In the genomic region with DNA sequence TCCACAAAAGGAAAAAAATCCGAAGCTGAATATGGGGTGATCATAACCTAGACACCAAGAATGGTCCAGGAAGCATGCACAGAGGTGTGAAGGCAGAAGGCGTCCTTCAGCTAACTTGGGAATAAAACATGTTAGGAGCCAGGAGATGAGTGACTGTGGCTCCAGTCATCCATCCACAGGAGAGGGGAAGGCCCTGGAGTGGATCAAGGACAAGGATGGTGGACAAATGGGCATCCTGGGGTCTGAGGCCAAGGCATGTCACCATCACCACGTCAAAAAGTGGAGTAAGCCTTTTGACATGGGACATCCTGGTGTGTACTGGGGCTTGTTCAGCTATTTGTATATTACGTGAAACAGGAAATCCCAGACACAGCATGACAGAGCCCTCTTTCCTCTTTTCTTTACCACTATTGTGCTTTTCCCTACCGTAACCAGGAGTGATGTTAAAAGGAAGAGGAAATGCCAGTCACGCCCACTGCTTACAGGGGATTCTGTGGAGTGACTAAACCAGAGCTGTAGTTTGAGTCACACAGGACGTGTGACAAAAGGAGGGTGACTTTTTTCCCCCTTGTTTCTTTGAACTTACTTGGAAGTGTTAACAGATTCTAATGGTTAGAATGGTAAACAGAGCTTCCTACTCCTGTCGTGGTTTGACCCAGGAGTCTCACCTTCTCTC, we compare ENCODE assay signal across 8 cellular contexts. TPM values are rescaled to one million over a fixed set of nuclear protein-coding genes. Genes with fewer than 3 reads are reported as not detected.
A peak's percentile ranks its signal among the peaks of the same experiment; 100 is the strongest.
DNase-seq lines count a peak whose midpoint lies in the region; ATAC-seq and TF ChIP-seq lines count a peak whose summit lies in the region.

No MANE protein-coding gene starts in this region.

- peaks cover 12% of the 10 kb centered on the region for H3K36me3 Mint-ChIP-seq in central memory CD8-positive, alpha-beta T cell (ENCODE audit: insufficient read depth)

- peak overlapping the region in 3 of 4 donors; percentile 44 to 87 (median 52) for H3K27ac ChIP-seq in Peyer's patch
- H3K27ac ChIP-seq in mucosa of rectum (ENCODE audit: low read depth in 2 of 2, low read length in 2 of 2), result peak overlapping the region; percentile 69 to 75

- H3K4me3 ChIP-seq in Peyer's patch (no peak overlapping the region), mucosa of rectum (ENCODE audit: low read length in 2 of 2) (no peak overlapping the region)

- H3K36me3 ChIP-seq in Peyer's patch, result no peaks in the 10 kb centered on the region
- peaks cover 0 to 3% of the 10 kb centered on the region in 2 donors for H3K36me3 ChIP-seq in mucosa of rectum (ENCODE audit: control insufficient read depth in 2 of 2, insufficient read depth in 2 of 2, low read length in 2 of 2)

- no peaks in the 10 kb centered on the region for H3K27me3 Mint-ChIP-seq in central memory CD8-positive, alpha-beta T cell

- peak; percentile 59 for ATAC-seq in GM18873 (IDR thresholded peaks at IDR 0.05; ENCODE audit: low FRiP score, unreplicated experiment)
- ATAC-seq in HG02938 (IDR thresholded peaks at IDR 0.05; ENCODE audit: unreplicated experiment), result peak; percentile 58
- ATAC-seq in central memory CD8-positive, alpha-beta T cell (replicated peaks; ENCODE audit: extremely low read depth, poor library complexity, severe bottlenecking), result peak; percentile 83

- H3K4me1 ChIP-seq in Peyer's patch (peaks cover 0 to 34% (median 2%) of the 10 kb centered on the region in 4 donors), mucosa of rectum (ENCODE audit: control insufficient read depth in 2 of 2, insufficient read depth in 2 of 2, low read length in 2 of 2) (peaks cover 49 to 60% of the 10 kb centered on the region in 2 donors)

- DNase-seq in Peyer's patch (peak in 2 of 3 donors; percentile 31 to 65), hypothalamus (lab: John Stamatoyannopoulos, UW) (no peak), activated gamma-delta T cell (lab: John Stamatoyannopoulos, UW) (no peak), NCI-H2171 treated with DMSO at 0.1 percent for 48 hours (lab: John Stamatoyannopoulos, UW) (no peak)
- DNase-seq in central memory CD8-positive, alpha-beta T cell (ENCODE audit: low spot score in 2 of 2), result no peak

- H3K9ac ChIP-seq in mucosa of rectum (ENCODE audit: low read depth in 1 of 2, low read length in 2 of 2), result no peak overlapping the region

- no peaks in the 10 kb centered on the region for H3K9me3 Mint-ChIP-seq in central memory CD8-positive, alpha-beta T cell

- peaks cover 76% of the 10 kb centered on the region for H3K4me1 Mint-ChIP-seq in central memory CD8-positive, alpha-beta T cell

- TF ChIP-seq CTCF in Peyer's patch (IDR thresholded peaks at IDR 0.05), result no peak

- no peaks in the 10 kb centered on the region for H3K9me3 ChIP-seq in Peyer's patch
- no peaks in the 10 kb centered on the region for H3K9me3 ChIP-seq in mucosa of rectum (ENCODE audit: control insufficient read depth in 2 of 2, low read length in 2 of 2)

- peak overlapping the region; percentile 83 for H3K27ac Mint-ChIP-seq in central memory CD8-positive, alpha-beta T cell (ENCODE audit: low read depth)

- H3K4me3 Mint-ChIP-seq in central memory CD8-positive, alpha-beta T cell, result peak overlapping the region; percentile 53

- H3K27me3 ChIP-seq in Peyer's patch (no peaks in the 10 kb centered on the region), mucosa of rectum (ENCODE audit: control insufficient read depth in 2 of 2, insufficient read depth in 2 of 2, low read length in 2 of 2) (no peaks in the 10 kb centered on the region)

- TF ChIP-seq POLR2A in Peyer's patch (IDR thresholded peaks at IDR 0.05), result no peak

RNA-seq across cellular contexts. Expression of a gene that starts 15.4 kb away (rescaled TPM):
- total RNA-seq in Peyer's patch, result 1,000 to 10,000 TPM in 1 of 4 donors, 100 to 1,000 TPM in 3; 133 to 1,137 (median 595) TPM

RNA-seq across cellular contexts. Expression of a gene that starts 57.4 kb away (rescaled TPM):
- 10 to 100 TPM; 28.4 to 53.8 (median 38.7) TPM for total RNA-seq in Peyer's patch

RNA-seq across cellular contexts. Expression of a gene that starts 57.7 kb away (rescaled TPM):
- 100 to 1,000 TPM in 3 of 4 donors, 10 to 100 TPM in 1; 97.2 to 710 (median 170) TPM for total RNA-seq in Peyer's patch

Comparison
In these comparisons a context has a peak if more than half of its experiments do, and no peak if none do; other contexts are left out.
1. DNase-seq: peak in Peyer's patch (2 of 3); none in central memory CD8-positive, alpha-beta T cell (0 of 2), hypothalamus (0 of 51), activated gamma-delta T cell (single experiment) and NCI-H2171 treated with DMSO at 0.1 percent for 48 hours (single experiment).
2. Peak in every context shown above with its lines, with median percentiles within 50 percentile points of each other: ATAC-seq.